ENCODE assay signal across 23 cellular contexts in genomic region chr11:70376621-70377020, GRCh38. TPM values are rescaled to one million over a fixed set of nuclear protein-coding genes. Genes with fewer than 3 reads are reported as not detected.
DNase-seq lines count a peak whose midpoint lies in the region; ATAC-seq and TF ChIP-seq lines count a peak whose summit lies in the region.
"Had no signal": no experiment of that assay in that cellular context is flagged by ENCODE, and none has a peak within 500 bp of the region (broad histone marks: within the 10 kb centered on the region; RNA-seq: fewer than 3 reads in every experiment).

No MANE protein-coding gene starts in this region.

- POLR2A ChIA-PET in CD4-positive, alpha-beta memory T cell (lab: Charles Lee; ENCODE audit: partially characterized antibody), result no interaction called here
- POLR2A ChIA-PET in PC-3 (lab: Charles Lee; ENCODE audit: unreplicated experiment), result no interaction called here

- CTCF ChIA-PET in CD4-positive, alpha-beta memory T cell (lab: Charles Lee; ENCODE audit: partially characterized antibody), result no interaction called here
- CTCF ChIA-PET in PC-3 (lab: Charles Lee), result no interaction called here

- TF ChIP-seq CTCF in chondrocyte (IDR thresholded peaks at IDR 0.05) (no peak), sigmoid colon (IDR thresholded peaks at IDR 0.05) (no peak), PC-3 (conservative IDR thresholded peaks at IDR 0.05; ENCODE audit: low read depth, low read length) (no peak)

- H3K9me3 Mint-ChIP-seq in chondrocyte (ENCODE audit: low read depth), result no peaks in the 10 kb centered on the region
- no peaks in the 10 kb centered on the region for H3K9me3 Mint-ChIP-seq in CD4-positive, alpha-beta memory T cell
- H3K9me3 Mint-ChIP-seq: CD4-positive, alpha-beta T cell; CD8-positive, alpha-beta memory T cell had no signal

- no peak overlapping the region for H2AFZ ChIP-seq in PC-3 (ENCODE audit: low read length)

- H3K36me3 ChIP-seq in sigmoid colon (peaks cover 0 to 69% (median 38%) of the 10 kb centered on the region in 4 donors), PC-3 (ENCODE audit: low read depth, low read length) (peaks cover 53% of the 10 kb centered on the region)
- H3K36me3 ChIP-seq in CD4-positive, alpha-beta memory T cell (ENCODE audit: insufficient read depth, low read length), result peaks cover 39% of the 10 kb centered on the region

- H3K27ac ChIP-seq in sigmoid colon, result no peak overlapping the region
- no peak overlapping the region for H3K27ac ChIP-seq in CD4-positive, alpha-beta memory T cell (ENCODE audit: low read depth, low read length)
- no peak overlapping the region for H3K27ac ChIP-seq in PC-3 (ENCODE audit: low read length)
- H3K27ac ChIP-seq: BLaER1 treated with 17β-estradiol and CSF1 and Interleukin-3, amounts not matched to agents 10 nM and 100 nM; C4-2B had no signal

- intact Hi-C loops in sigmoid colon (cut with DNase I) (no loop called here), PC-3 (cut with micrococcal nuclease) (no loop called here)
- intact Hi-C loops in CD4-positive, alpha-beta memory T cell (cut with micrococcal nuclease), result no loop called here

- TF ChIP-seq POLR2A in sigmoid colon (IDR thresholded peaks at IDR 0.05), result no peak

- peaks cover 3% of the 10 kb centered on the region for H3K4me1 Mint-ChIP-seq in chondrocyte (ENCODE audit: low read depth)
- no peaks in the 10 kb centered on the region for H3K4me1 Mint-ChIP-seq in CD4-positive, alpha-beta memory T cell
- H3K4me1 Mint-ChIP-seq: B cell; CD8-positive, alpha-beta memory T cell had no signal

- H3K79me2 ChIP-seq in PC-3 (ENCODE audit: low read length), result no peaks in the 10 kb centered on the region

- no peak overlapping the region for H3K4me3 ChIP-seq in sigmoid colon
- no peak overlapping the region for H3K4me3 ChIP-seq in CD4-positive, alpha-beta memory T cell (ENCODE audit: low read length in 2 of 2)
- H3K4me3 ChIP-seq in PC-3 (ENCODE audit: low read length), result no peak overlapping the region
- H3K4me3 ChIP-seq: BLaER1 treated with 17β-estradiol and CSF1 and Interleukin-3, amounts not matched to agents 10 nM and 100 nM; GM12878 had no signal

- H3F3A ChIP-seq in PC-3 (ENCODE audit: low read length, unreplicated experiment), result no peaks in the 10 kb centered on the region

- no peak overlapping the region for H3K4me2 ChIP-seq in PC-3 (ENCODE audit: low read length)
- H3K4me2 ChIP-seq: BLaER1 treated with 17β-estradiol and CSF1 and Interleukin-3, amounts not matched to agents 10 nM and 100 nM had no signal

- no peaks in the 10 kb centered on the region for H3K27me3 Mint-ChIP-seq in chondrocyte (ENCODE audit: low read depth)
- H3K27me3 Mint-ChIP-seq in CD4-positive, alpha-beta memory T cell, result no peaks in the 10 kb centered on the region
- H3K27me3 Mint-ChIP-seq: B cell; CD4-positive, alpha-beta T cell; CD8-positive, alpha-beta memory T cell had no signal

- H3K4me1 ChIP-seq in sigmoid colon, result peaks cover 0 to 4% (median 1%) of the 10 kb centered on the region in 4 donors
- no peaks in the 10 kb centered on the region for H3K4me1 ChIP-seq in CD4-positive, alpha-beta memory T cell (ENCODE audit: insufficient read depth, low read length)
- no peaks in the 10 kb centered on the region for H3K4me1 ChIP-seq in PC-3 (ENCODE audit: insufficient read depth, low read length)
- H3K4me1 ChIP-seq: BLaER1 treated with 17β-estradiol and CSF1 and Interleukin-3, amounts not matched to agents 10 nM and 100 nM had no signal

- no peak overlapping the region for H3K4me3 Mint-ChIP-seq in chondrocyte (ENCODE audit: unreplicated experiment)
- H3K4me3 Mint-ChIP-seq in CD4-positive, alpha-beta memory T cell, result no peak overlapping the region
- H3K4me3 Mint-ChIP-seq: B cell; CD4-positive, alpha-beta T cell; CD8-positive, alpha-beta memory T cell had no signal

- peaks cover 21% of the 10 kb centered on the region for H3K36me3 Mint-ChIP-seq in chondrocyte (ENCODE audit: low read depth)
- peaks cover 46 to 65% of the 10 kb centered on the region in 2 donors for H3K36me3 Mint-ChIP-seq in CD4-positive, alpha-beta memory T cell

- no peaks in the 10 kb centered on the region for H4K20me1 ChIP-seq in PC-3 (ENCODE audit: low read length)

- no TSS peak for BruUV-seq in PC-3 (replicated peaks; lab: Mats Ljungman, UMichigan)

- WGBS in sigmoid colon, 2 donors, result 89 to 97% methylated on average over 12 of the region's 12 CpGs

- H3K27ac Mint-ChIP-seq in chondrocyte (ENCODE audit: unreplicated experiment), result no peak overlapping the region
- no peak overlapping the region for H3K27ac Mint-ChIP-seq in CD4-positive, alpha-beta memory T cell
- H3K27ac Mint-ChIP-seq: B cell; CD4-positive, alpha-beta T cell had no signal

- no peaks in the 10 kb centered on the region for H3K27me3 ChIP-seq in sigmoid colon
- no peaks in the 10 kb centered on the region for H3K27me3 ChIP-seq in CD4-positive, alpha-beta memory T cell (ENCODE audit: insufficient read depth, low read length)
- no peaks in the 10 kb centered on the region for H3K27me3 ChIP-seq in PC-3 (ENCODE audit: low read length)
- H3K27me3 ChIP-seq: BLaER1 treated with 17β-estradiol and CSF1 and Interleukin-3, amounts not matched to agents 10 nM and 100 nM had no signal

- DNase-seq in chondrocyte (ENCODE audit: low spot score) (peak; percentile 39), mesenteric fat pad (ENCODE audit: low spot score) (peak; percentile 57), sigmoid colon (peak; percentile 11), AG08396 (ENCODE audit: low spot score) (no peak), PC-3 (no peak)
- no peak for DNase-seq in CD4-positive, alpha-beta memory T cell
- DNase-seq: 8988T; ACHN; AML-193; CD4-positive, alpha-beta T cell; CD8-positive, alpha-beta memory T cell; COR-L47; DMS 273 treated with DMSO at 0.1 percent for 48 hours; DMS153; DMS53; DMS79; DND-41; EL; GDM1 had no signal

- ATAC-seq in PC-3, result no peak
- ATAC-seq: GM12878 had no signal

- H3K9me3 ChIP-seq in sigmoid colon, result no peaks in the 10 kb centered on the region
- no peaks in the 10 kb centered on the region for H3K9me3 ChIP-seq in CD4-positive, alpha-beta memory T cell (ENCODE audit: control insufficient read depth in 1 of 2, low read length in 2 of 2)
- no peaks in the 10 kb centered on the region for H3K9me3 ChIP-seq in PC-3 (ENCODE audit: low read length)
- H3K9me3 ChIP-seq: BLaER1 treated with 17β-estradiol and CSF1 and Interleukin-3, amounts not matched to agents 10 nM and 100 nM had no signal

- H3K9me2 ChIP-seq in PC-3 (replicated peaks; ENCODE audit: low read length), result no peaks in the 10 kb centered on the region

- no peak for TF ChIP-seq EP300 in sigmoid colon (IDR thresholded peaks at IDR 0.05)

- H3K9ac ChIP-seq in PC-3 (ENCODE audit: low read length), result no peak overlapping the region
- H3K9ac ChIP-seq: BLaER1 treated with 17β-estradiol and CSF1 and Interleukin-3, amounts not matched to agents 10 nM and 100 nM had no signal

RNA-seq across cellular contexts. Expression of gene CTTN, which starts 21.7 kb away (rescaled TPM):
- 290 to 314 TPM (median 307 TPM) in 3 replicates for total RNA-seq in chondrocyte
- total RNA-seq in mesenteric fat pad, result 232 TPM
- total RNA-seq in sigmoid colon, result 100 to 1,000 TPM; 128 to 312 (median 157) TPM
- 100 to 1,000 TPM in 2 of 3 donors, 10 to 100 TPM in 1; 87.1 to 152 (median 102) TPM for polyA plus RNA-seq in sigmoid colon
- total RNA-seq in CD4-positive, alpha-beta memory T cell, result 1 to 10 TPM in 1 of 2 experiments, under 1 TPM in 1; 0.58 to 1.5 TPM
- polyA plus RNA-seq in CD4-positive, alpha-beta memory T cell, result under 1 TPM in 1 of 2 donors, not detected in 1; 0.41 TPM
- total RNA-seq in PC-3 (2014; rRNA removed), result 244 and 262 TPM in 2 replicates
- total RNA-seq: B cell had no signal
- polyA plus RNA-seq: CD8-positive, alpha-beta memory T cell had no signal

Comparison
In these comparisons a context has a peak if more than half of its experiments do, and no peak if none do; other contexts are left out.
1. DNase-seq: peak in chondrocyte (single experiment), mesenteric fat pad (single experiment) and sigmoid colon (single experiment); none in AG08396 (single experiment), CD4-positive, alpha-beta memory T cell (0 of 5) and PC-3 (single experiment).
2. RNA of gene CTTN, which starts 21.7 kb away (total RNA-seq): 290 to 314 TPM in chondrocyte, 244 to 262 TPM in PC-3, 232 TPM in mesenteric fat pad (single experiment) and 128 to 312 TPM in sigmoid colon; 0.58 to 1.5 TPM in CD4-positive, alpha-beta memory T cell; every median in the first group is over 10 times any median in the second.